ENCODE assay signal across 13 cellular contexts in genomic region chr6:140677781-140678528, GRCh38.
"Had no signal": no experiment of that assay in that cellular context is flagged by ENCODE, and none has a peak within 500 bp of the region (broad histone marks: within the 10 kb centered on the region; RNA-seq: fewer than 3 reads in every experiment).

No MANE protein-coding gene starts in this region.

- H3K27ac ChIP-seq: breast epithelium, transverse colon, WERI-Rb-1 had no signal

- H3K36me3 ChIP-seq: breast epithelium, transverse colon, WERI-Rb-1 had no signal

- ATAC-seq: activated CD4-positive, alpha-beta T cell treated with anti-CD3 and anti-CD28 coated beads for 36 hours; right cardiac atrium had no signal

- DNase-seq: activated CD4-positive, alpha-beta memory T cell treated with anti-CD3 and anti-CD28 coated beads, Interleukin-2, amount 10 ng/mL, durations not matched to agents 7 days and 5 days; activated CD4-positive, alpha-beta T cell treated with anti-CD3 and anti-CD28 coated beads for 36 hours; activated CD8-positive, alpha-beta memory T cell treated with anti-CD3 and anti-CD28 coated beads, Interleukin-2, amount 50 U/mL, for 4 hours; activated naive CD8-positive, alpha-beta T cell treated with anti-CD3 and anti-CD28 coated beads, Interleukin-2, amount 10 ng/mL, durations not matched to agents 7 days and 5 days; aorta; posterior cingulate gyrus; right cardiac atrium; T1000; transverse colon; WERI-Rb-1 had no signal

- H3K9me3 ChIP-seq: breast epithelium, transverse colon had no signal

- H3K4me1 ChIP-seq: breast epithelium, transverse colon had no signal

- H3K4me2 ChIP-seq: smooth muscle cell had no signal

- H3K27me3 ChIP-seq: breast epithelium, transverse colon had no signal

- FAIRE-seq: frontal cortex had no signal

- H3K4me3 ChIP-seq: breast epithelium, smooth muscle cell, transverse colon had no signal
